ENCODE assay signal across 8 cellular contexts in the genomic region with DNA sequence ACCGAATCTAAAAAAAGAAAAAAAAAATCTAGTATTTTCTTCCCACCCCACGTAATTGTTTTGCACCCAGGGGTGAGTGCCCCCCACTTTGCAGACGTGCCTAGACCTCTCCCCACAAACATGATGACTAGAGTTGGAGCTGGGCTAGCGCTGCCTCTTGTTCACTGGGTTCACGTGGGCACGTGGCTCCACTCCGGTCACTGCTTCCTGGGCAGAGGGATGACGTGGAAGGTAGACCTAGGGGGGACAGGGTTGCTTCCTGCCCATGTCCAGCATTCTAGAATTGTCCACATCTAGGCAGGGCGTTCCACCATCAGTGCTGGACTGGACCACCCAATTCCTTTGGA. TPM values are rescaled to one million over a fixed set of nuclear protein-coding genes. Genes with fewer than 3 reads are reported as not detected.
DNase-seq lines count a peak whose midpoint lies in the region; ATAC-seq, FAIRE-seq and TF ChIP-seq lines count a peak whose summit lies in the region.

No MANE protein-coding gene starts in this region.

- peak overlapping the region; percentile 24 for H2AK5ac ChIP-seq in mesenchymal stem cell (ENCODE audit: low read length, severe bottlenecking)

- H3K27ac Mint-ChIP-seq in activated CD8-positive, alpha-beta T cell treated with anti-CD3 and anti-CD28 coated beads, Interleukin-2, amount 10 ng/mL, durations not matched to agents 7 days and 5 days, result peak overlapping the region; percentile 57

- H3K4me1 ChIP-seq in A549 (peaks cover 27% of the 10 kb centered on the region), ES-I3 (ENCODE audit: insufficient read depth, low read length) (peaks cover 12% of the 10 kb centered on the region), mesenchymal stem cell (ENCODE audit: control insufficient read depth, insufficient read depth, low read depth, low read length) (peaks cover 24% of the 10 kb centered on the region)

- ATAC-seq in A549 (no peak), HG03139 (IDR thresholded peaks at IDR 0.05; ENCODE audit: unreplicated experiment) (no peak)
- ATAC-seq in activated CD8-positive, alpha-beta T cell treated with anti-CD3 and anti-CD28 coated beads, Interleukin-2, amount 10 ng/mL, durations not matched to agents 7 days and 5 days, result no peak

- peaks cover 16% of the 10 kb centered on the region for H3K4me1 Mint-ChIP-seq in activated CD8-positive, alpha-beta T cell treated with anti-CD3 and anti-CD28 coated beads, Interleukin-2, amount 10 ng/mL, durations not matched to agents 7 days and 5 days (ENCODE audit: low read depth)

- H3K27ac ChIP-seq in A549, result peak overlapping the region in 1 of 2 experiments; percentile 99; a peak in 3 of 6 replicates
- H3K27ac ChIP-seq in mesenchymal stem cell (ENCODE audit: low read length, poor library complexity, severe bottlenecking), result no peak overlapping the region

- TF ChIP-seq RAD21 in A549 (conservative IDR thresholded peaks at IDR 0.05 in 1 of 2, IDR thresholded peaks at IDR 0.05 in 1 of 2), result no peak

- H3K79me1 ChIP-seq in mesenchymal stem cell (replicated peaks; ENCODE audit: low read length, poor library complexity, severe bottlenecking), result peaks cover 17% of the 10 kb centered on the region

- no peak for TF ChIP-seq POLR2A in A549 (IDR thresholded peaks at IDR 0.05; ENCODE audit: low read length)

- H3K4me3 ChIP-seq in A549 (no peak overlapping the region), mesenchymal stem cell (ENCODE audit: insufficient read depth in 1 of 2, low read depth in 1 of 2, low read length in 2 of 2) (peak overlapping the region in 1 of 2 experiments; percentile 51)

- POLR2A ChIA-PET in A549 (lab: Yijun Ruan, JAX), result interaction anchor here (0.6 to 0.9 kb wide), 2 partner anchors 12 to 20 kb away, joined by 3 to 7 read pairs; no protein-coding TSS in a partner anchor
- POLR2A ChIA-PET in activated CD8-positive, alpha-beta T cell treated with anti-CD3 and anti-CD28 coated beads, Interleukin-2, amount 10 ng/mL, durations not matched to agents 7 days and 5 days (lab: Charles Lee), result interaction anchor here (0.8 to 3.9 kb wide), 4 partner anchors 8 to 100 kb away, joined by 3 to 44 read pairs (median 14); partner anchors contain the start of gene EIF4H

- no peak for TF ChIP-seq CTCF in A549 (IDR thresholded peaks at IDR 0.05)

- H3K23ac ChIP-seq in mesenchymal stem cell (ENCODE audit: low read length in 2 of 2), result no peak overlapping the region

- H3K9me3 ChIP-seq in A549 (no peaks in the 10 kb centered on the region), ES-I3 (ENCODE audit: control insufficient read depth, insufficient read depth, low read length) (no peaks in the 10 kb centered on the region), mesenchymal stem cell (ENCODE audit: control insufficient read depth, low read length) (no peaks in the 10 kb centered on the region)

- WGBS in A549 (ENCODE audit: missing lambda C conversion rate), result 85% methylated on average over 8 of the region's 9 CpGs
- WGBS in mesenchymal stem cell, result 93% methylated on average over 9 of the region's 9 CpGs

- H3K4me3 Mint-ChIP-seq in activated CD8-positive, alpha-beta T cell treated with anti-CD3 and anti-CD28 coated beads, Interleukin-2, amount 10 ng/mL, durations not matched to agents 7 days and 5 days, result no peak overlapping the region

- no peaks in the 10 kb centered on the region for H3K27me3 Mint-ChIP-seq in activated CD8-positive, alpha-beta T cell treated with anti-CD3 and anti-CD28 coated beads, Interleukin-2, amount 10 ng/mL, durations not matched to agents 7 days and 5 days (ENCODE audit: low read depth)

- CTCF ChIA-PET in A549 (lab: Yijun Ruan, JAX), result interaction anchor here (0.9 to 1.6 kb wide), 3 partner anchors 15 to 120 kb away, joined by 3 to 5 read pairs (median 3); no protein-coding TSS in a partner anchor
- CTCF ChIA-PET in activated CD8-positive, alpha-beta T cell treated with anti-CD3 and anti-CD28 coated beads, Interleukin-2, amount 10 ng/mL, durations not matched to agents 7 days and 5 days (lab: Charles Lee), result interaction anchor here (0.9 to 2.0 kb wide), 6 partner anchors 12 to 101 kb away, joined by 3 to 7 read pairs (median 4); no protein-coding TSS in a partner anchor

- H3K36me3 ChIP-seq in ES-I3 (ENCODE audit: insufficient read depth, low read length), result peaks cover 4% of the 10 kb centered on the region; the same call in 1 of the 2 replicates
- peaks cover 17 to 24% of the 10 kb centered on the region in 2 experiments for H3K36me3 ChIP-seq in mesenchymal stem cell (ENCODE audit: control insufficient read depth in 1 of 2, insufficient read depth in 2 of 2, low read depth in 1 of 2, low read length in 2 of 2)

- H3K18ac ChIP-seq in mesenchymal stem cell (ENCODE audit: low read depth in 1 of 2, low read length in 2 of 2), result peak overlapping the region; percentile 0 to 71

- H3K4ac ChIP-seq in mesenchymal stem cell (ENCODE audit: low read depth in 1 of 2, low read length in 2 of 2), result peak overlapping the region in 1 of 2 experiments; percentile 73

- TF ChIP-seq EP300 in A549 (IDR thresholded peaks at IDR 0.05), result no peak

- H3K27me3 ChIP-seq in mesenchymal stem cell (ENCODE audit: control insufficient read depth in 1 of 2, insufficient read depth in 1 of 2, low read length in 2 of 2), result no peaks in the 10 kb centered on the region

- H3K36me3 Mint-ChIP-seq in activated CD8-positive, alpha-beta T cell treated with anti-CD3 and anti-CD28 coated beads, Interleukin-2, amount 10 ng/mL, durations not matched to agents 7 days and 5 days (ENCODE audit: low read depth), result peaks cover 9% of the 10 kb centered on the region

- H2AFZ ChIP-seq in mesenchymal stem cell (ENCODE audit: low read depth, low read length), result no peak overlapping the region

- H3K4me2 ChIP-seq in A549, result peak overlapping the region; percentile 99
- H3K4me2 ChIP-seq in mesenchymal stem cell (ENCODE audit: low read length, poor library complexity, severe bottlenecking), result no peak overlapping the region

- H2BK5ac ChIP-seq in mesenchymal stem cell (ENCODE audit: low read depth, low read length, poor library complexity, severe bottlenecking), result no peak overlapping the region

- H3K9me3 Mint-ChIP-seq in activated CD8-positive, alpha-beta T cell treated with anti-CD3 and anti-CD28 coated beads, Interleukin-2, amount 10 ng/mL, durations not matched to agents 7 days and 5 days (ENCODE audit: insufficient read depth), result no peaks in the 10 kb centered on the region

- H3K14ac ChIP-seq in mesenchymal stem cell (ENCODE audit: low read length in 2 of 2), result no peak overlapping the region

- FAIRE-seq in A549 (lab: Jason Lieb, UNC), result no peak

- peak overlapping the region; percentile 29 to 40 for H2BK12ac ChIP-seq in mesenchymal stem cell (ENCODE audit: low read length in 2 of 2)

- peak overlapping the region; percentile 57 for H4K91ac ChIP-seq in mesenchymal stem cell (ENCODE audit: low read length)

- no peak overlapping the region for H2BK15ac ChIP-seq in mesenchymal stem cell (ENCODE audit: low read depth, poor library complexity, severe bottlenecking)

- no peak overlapping the region for H4K8ac ChIP-seq in mesenchymal stem cell (ENCODE audit: low read length)

- no peak overlapping the region for H2BK120ac ChIP-seq in mesenchymal stem cell (ENCODE audit: low read depth, low read length)

- DNase-seq in A549 (ENCODE audit: low read depth in 1 of 2, low spot score in 1 of 2) (no peak), mesenchymal stem cell (no peak), foreskin melanocyte (no peak), superior temporal gyrus (ENCODE audit: extremely low spot score) (no peak), LoVo (ENCODE audit: low spot score) (no peak)
- DNase-seq in activated CD8-positive, alpha-beta T cell treated with anti-CD3 and anti-CD28 coated beads, Interleukin-2, amount 10 ng/mL, durations not matched to agents 7 days and 5 days, result no peak

- peak overlapping the region; percentile 61 for H3K9ac ChIP-seq in ES-I3 (ENCODE audit: low read depth, low read length)
- peak overlapping the region; percentile 67 for H3K9ac ChIP-seq in mesenchymal stem cell (ENCODE audit: low read length)

TF ChIP-seq in A549, 52 proteins besides CTCF, POLR2A, EP300 and RAD21 (continues in another document):
- TF ChIP-seq CBX8 (IDR thresholded peaks at IDR 0.05), result no peak
- TF ChIP-seq ZC3H11A (IDR thresholded peaks at IDR 0.05), result no peak
- no peak for TF ChIP-seq RNF2 (IDR thresholded peaks at IDR 0.05; ENCODE audit: borderline replicate concordance, low read depth)
- TF ChIP-seq EHMT2 (IDR thresholded peaks at IDR 0.05; ENCODE audit: low read depth), result no peak
- no peak for TF ChIP-seq FOSB (CRISPR knock-in tag; IDR thresholded peaks at IDR 0.05)
- TF ChIP-seq ESRRA (IDR thresholded peaks at IDR 0.05; ENCODE audit: borderline replicate concordance, low read length), result no peak
- TF ChIP-seq CHD4 (IDR thresholded peaks at IDR 0.05; ENCODE audit: borderline replicate concordance), result no peak
- no peak for TF ChIP-seq ZSCAN20 (CRISPR knock-in tag; IDR thresholded peaks at IDR 0.05)
- TF ChIP-seq HDAC2 (IDR thresholded peaks at IDR 0.05), result no peak
- TF ChIP-seq HOXA7 (CRISPR knock-in tag; IDR thresholded peaks at IDR 0.05), result no peak
- TF ChIP-seq EHF (CRISPR knock-in tag; IDR thresholded peaks at IDR 0.05), result no peak
- no peak for TF ChIP-seq KDM1A (IDR thresholded peaks at IDR 0.05; ENCODE audit: low read depth)
- no peak for TF ChIP-seq SMC3 (IDR thresholded peaks at IDR 0.05)

RNA-seq across cellular contexts. Expression of gene LIMK1, which starts 0.9 kb away (rescaled TPM):
- polyA plus RNA-seq in A549 (2011; rRNA removed), result 17.6 and 25.3 TPM in 2 replicates
- 34.8 and 39.1 TPM in 2 replicates for polyA plus RNA-seq in A549 (2012; cell fraction: cytosol; rRNA removed)
- polyA plus RNA-seq in A549 (2012; cell fraction: nucleus; rRNA removed), result 63.4 and 82.0 TPM in 2 replicates
- 28.9 to 31.8 TPM (median 28.9 TPM) in 3 replicates for polyA plus RNA-seq in A549 (2017; fragmentation: RNase III; extraction: RNeasy Plus Mini Kit Qiagen cat#74134 plus additional on column Dnase treatment)
- 42.1 and 48.2 TPM in 2 replicates for polyA minus RNA-seq in A549 (2011; rRNA and poly(A)+ RNA removed)
- total RNA-seq in activated CD8-positive, alpha-beta T cell treated with anti-CD3 and anti-CD28 coated beads, Interleukin-2, amount 10 ng/mL, durations not matched to agents 7 days and 5 days, result 10 to 100 TPM; 33.5 to 37.6 TPM
- 54.8 TPM for polyA plus RNA-seq in mesenchymal stem cell (2013, experiment 1 of 2)
- 54.9 TPM for polyA plus RNA-seq in mesenchymal stem cell (2013, experiment 2 of 2)

RNA-seq across cellular contexts. Expression of gene ELN, which starts 54.8 kb away (rescaled TPM):
- 0.08 and 0.16 TPM in 2 replicates for polyA plus RNA-seq in A549 (2011; rRNA removed)
- polyA plus RNA-seq in A549 (2012; cell fraction: cytosol; rRNA removed), result 0.14 and 0.15 TPM in 2 replicates
- 0.11 and 0.26 TPM in 2 replicates for polyA plus RNA-seq in A549 (2012; cell fraction: nucleus; rRNA removed)
- polyA plus RNA-seq in A549 (2017; fragmentation: RNase III; extraction: RNeasy Plus Mini Kit Qiagen cat#74134 plus additional on column Dnase treatment), result 0.09 to 0.16 TPM (median 0.12 TPM) in 3 replicates
- 0.15 TPM in 1 of 2 replicates, not detected in the other for polyA minus RNA-seq in A549 (2011; rRNA and poly(A)+ RNA removed)
- total RNA-seq in activated CD8-positive, alpha-beta T cell treated with anti-CD3 and anti-CD28 coated beads, Interleukin-2, amount 10 ng/mL, durations not matched to agents 7 days and 5 days, result not detected
- 0.18 TPM for polyA plus RNA-seq in mesenchymal stem cell (2013, experiment 1 of 2)
- 0.11 TPM for polyA plus RNA-seq in mesenchymal stem cell (2013, experiment 2 of 2)
